Comparison of ENCODE assay signal across 22 cellular contexts in genomic region chr5:54098267-54098666, GRCh38.
DNase-seq lines count a peak whose midpoint lies in the region; ATAC-seq, FAIRE-seq and TF ChIP-seq lines count a peak whose summit lies in the region.
"Had no signal": no experiment of that assay in that cellular context is flagged by ENCODE, and none has a peak within 500 bp of the region (broad histone marks: within the 10 kb centered on the region; RNA-seq: fewer than 3 reads in every experiment).

No MANE protein-coding gene starts in this region.

- H3K23me2 ChIP-seq in H1 (ENCODE audit: low read depth, low read length) = no peaks in the 10 kb centered on the region

- no peaks in the 10 kb centered on the region for H4K20me1 ChIP-seq in BLaER1 treated with 17β-estradiol and CSF1 and Interleukin-3, amounts not matched to agents 10 nM and 100 nM
- no peaks in the 10 kb centered on the region for H4K20me1 ChIP-seq in H1 (replicated peaks in 1 of 2; ENCODE audit: control insufficient read depth in 1 of 2, insufficient read depth in 2 of 2, low read length in 2 of 2)

- H2BK20ac ChIP-seq in H1 (ENCODE audit: low read length) = no peak overlapping the region

- no peaks in the 10 kb centered on the region; a peak in 1 of 22 replicates for H3K36me3 ChIP-seq in BLaER1 treated with 17β-estradiol and CSF1 and Interleukin-3, amounts not matched to agents 10 nM and 100 nM
- H3K36me3 ChIP-seq in H1 (ENCODE audit: control insufficient read depth in 2 of 4, insufficient read depth in 4 of 4, low read length in 3 of 4) = no peaks in the 10 kb centered on the region

- H3K14ac ChIP-seq in H1 (ENCODE audit: insufficient read length) = no peak overlapping the region

- no peaks in the 10 kb centered on the region for H3K9me3 Mint-ChIP-seq in IgD-negative memory B cell
- no peaks in the 10 kb centered on the region for H3K9me3 Mint-ChIP-seq in neural crest cell

- no peak overlapping the region for H3K4ac ChIP-seq in H1 (replicated peaks; ENCODE audit: insufficient read length, low read depth, low read length)

- H4K8ac ChIP-seq in H1 (ENCODE audit: extremely low read depth, insufficient read depth, low read length) = no peak overlapping the region

- H3K56ac ChIP-seq in H1 (replicated peaks; ENCODE audit: insufficient read length, low read depth, low read length) = no peak overlapping the region

- no peak overlapping the region for H2AFZ ChIP-seq in H1 (ENCODE audit: low read length)
- H2AFZ ChIP-seq: GM23248 had no signal

- 93% methylated on average over 9 of the region's 9 CpGs; no CpG with 5 or more reads in 1 of the 2 experiments for whole genome bisulfite sequencing in H1 (ENCODE audit: extremely low coverage in 1 of 2, insufficient coverage in 1 of 2, insufficient read length in 1 of 2, insufficient replicate concordance in 2 of 2, low coverage in 1 of 2, low lambda C conversion rate in 2 of 2, missing lambda C conversion rate in 1 of 2), 2 experiments

- no peaks in the 10 kb centered on the region for H3K79me2 ChIP-seq in H1 (ENCODE audit: control insufficient read depth in 1 of 2, insufficient read depth in 2 of 2, low read length in 2 of 2)

- peak overlapping the region in 2 of 11 experiments; percentile 3 to 5; a peak in 1 of 22 replicates for H3K27ac ChIP-seq in BLaER1 treated with 17β-estradiol and CSF1 and Interleukin-3, amounts not matched to agents 10 nM and 100 nM
- H3K27ac ChIP-seq in H1 (ENCODE audit: low read depth, low read length) = no peak overlapping the region
- H3K27ac ChIP-seq: GM23248 had no signal

- no peak for TF ChIP-seq EP300 in H1 (IDR thresholded peaks at IDR 0.05; ENCODE audit: borderline replicate concordance in 1 of 2, low read depth in 2 of 2, low read length in 2 of 2)

- H3K4me1 ChIP-seq in BLaER1 treated with 17β-estradiol and CSF1 and Interleukin-3, amounts not matched to agents 10 nM and 100 nM = peaks cover 14 to 75% (median 32%) of the 10 kb centered on the region in 10 experiments
- no peaks in the 10 kb centered on the region for H3K4me1 ChIP-seq in H1 (replicated peaks in 1 of 4; ENCODE audit: control insufficient read depth in 3 of 4, insufficient read depth in 4 of 4, low read length in 3 of 4)
- H3K4me1 ChIP-seq: Caco-2 had no signal

- CTCF ChIA-PET in H1 (lab: Charles Lee; ENCODE audit: partially characterized antibody) = interaction anchor here (0.6 to 1.1 kb wide), 3 partner anchors 37 to 1006 kb away, joined by 3 read pairs; no protein-coding TSS in a partner anchor

- H4K5ac ChIP-seq in H1 (ENCODE audit: insufficient read length, low read depth, low read length) = no peak overlapping the region

- H3K9ac ChIP-seq in BLaER1 treated with 17β-estradiol and CSF1 and Interleukin-3, amounts not matched to agents 10 nM and 100 nM = peak overlapping the region in 1 of 11 experiments; percentile 4; a peak in 1 of 22 replicates
- H3K9ac ChIP-seq in H1 (replicated peaks in 1 of 4; ENCODE audit: extremely low read depth in 1 of 4, low read depth in 3 of 4, low read length in 3 of 4) = no peak overlapping the region; a peak in 1 of 7 replicates
- H3K9ac ChIP-seq: GM23248 had no signal

- no peak overlapping the region for H4K91ac ChIP-seq in H1 (replicated peaks; ENCODE audit: insufficient read length, low read length)

- TF ChIP-seq CTCF in H1 (IDR thresholded peaks at IDR 0.05; ENCODE audit: control extremely low read depth in 1 of 3, insufficient read depth in 1 of 3, low read depth in 1 of 3, low read length in 3 of 3) = no peak
- TF ChIP-seq CTCF in neural crest cell (conservative IDR thresholded peaks at IDR 0.05) = no peak

- peak overlapping the region in 1 of 10 experiments; percentile 29; a peak in 2 of 20 replicates for H3K4me3 ChIP-seq in BLaER1 treated with 17β-estradiol and CSF1 and Interleukin-3, amounts not matched to agents 10 nM and 100 nM
- H3K4me3 ChIP-seq in H1 (ENCODE audit: extremely low read depth in 1 of 4, insufficient read depth in 2 of 4, low read depth in 3 of 4, low read length in 4 of 4) = no peak overlapping the region
- H3K4me3 ChIP-seq: GM23248 had no signal

- DNase-seq in H1 (ENCODE audit: low read depth in 1 of 2, low spot score in 2 of 2) (no peak), neural crest cell (ENCODE audit: low read depth, low spot score) (peak; percentile 6), RCC 7860 (ENCODE audit: low spot score) (no peak), occipital lobe (lab: John Stamatoyannopoulos, UW) (no peak), foreskin melanocyte (no peak)
- DNase-seq: 8988T; Caco-2; CD4-positive, CD25-positive, alpha-beta regulatory T cell; GM23248; KG1; NCI-H1417 treated with DMSO at 0.1 percent for 48 hours; NCI-H1930; NCI-H446; NCI-H526 treated with DMSO at 0.1 percent for 48 hours; NK-92 treated with Interleukin-12 subunit alpha and Interleukin-12 subunit beta, amount 100 ng/mL, for 24 hours; SIG-M5 had no signal

- FAIRE-seq in H1 (lab: Jason Lieb, UNC) (no peak), RCC 7860 (lab: Jason Lieb, UNC) (no peak)
- FAIRE-seq: G401.6, HepG2 had no signal

- H3K27ac Mint-ChIP-seq in IgD-negative memory B cell = peak overlapping the region in 1 of 3 donors; percentile 63
- peak overlapping the region; percentile 54 for H3K27ac Mint-ChIP-seq in neural crest cell (ENCODE audit: unreplicated experiment)
- H3K27ac Mint-ChIP-seq: CD4-positive, CD25-positive, alpha-beta regulatory T cell had no signal

- H3K4me2 ChIP-seq in BLaER1 treated with 17β-estradiol and CSF1 and Interleukin-3, amounts not matched to agents 10 nM and 100 nM = peak overlapping the region in 9 of 11 experiments; percentile 11 to 82 (median 68); a peak in 17 of 22 replicates
- H3K4me2 ChIP-seq in H1 (ENCODE audit: insufficient read depth in 1 of 2, low read depth in 2 of 2, low read length in 2 of 2) = no peak overlapping the region

- no peak overlapping the region for H2BK12ac ChIP-seq in H1 (ENCODE audit: low read depth, low read length)

- no peaks in the 10 kb centered on the region for H3K9me3 ChIP-seq in BLaER1 treated with 17β-estradiol and CSF1 and Interleukin-3, amounts not matched to agents 10 nM and 100 nM (replicated peaks in 1 of 11)
- H3K9me3 ChIP-seq in H1 (ENCODE audit: insufficient read depth in 2 of 2, low read depth in 1 of 2, low read length in 1 of 2) = no peaks in the 10 kb centered on the region
- H3K9me3 ChIP-seq: Caco-2 had no signal

- H3K36me3 Mint-ChIP-seq in IgD-negative memory B cell = peaks cover 6% of the 10 kb centered on the region
- no peaks in the 10 kb centered on the region for H3K36me3 Mint-ChIP-seq in neural crest cell (ENCODE audit: low read depth)

- H2AK5ac ChIP-seq in H1 (ENCODE audit: low read depth, low read length) = no peak overlapping the region

- H3K27me3 ChIP-seq in BLaER1 treated with 17β-estradiol and CSF1 and Interleukin-3, amounts not matched to agents 10 nM and 100 nM = no peaks in the 10 kb centered on the region
- no peaks in the 10 kb centered on the region for H3K27me3 ChIP-seq in H1 (replicated peaks in 1 of 4; ENCODE audit: control insufficient read depth in 3 of 4, extremely low read depth in 1 of 4, insufficient read depth in 3 of 4, low read length in 3 of 4)

- no peaks in the 10 kb centered on the region for H3K27me3 Mint-ChIP-seq in IgD-negative memory B cell
- H3K27me3 Mint-ChIP-seq in neural crest cell (ENCODE audit: low read depth) = no peaks in the 10 kb centered on the region
- H3K27me3 Mint-ChIP-seq: CD4-positive, CD25-positive, alpha-beta regulatory T cell had no signal

- H2BK120ac ChIP-seq in H1 (replicated peaks; ENCODE audit: low read depth, low read length) = no peak overlapping the region

- H3K4me3 Mint-ChIP-seq in IgD-negative memory B cell (peak overlapping the region in 3 of 4 donors; percentile 2 to 54 (median 23)), neural crest cell (peak overlapping the region; percentile 10)
- H3K4me3 Mint-ChIP-seq: CD4-positive, CD25-positive, alpha-beta regulatory T cell had no signal

- H3K23ac ChIP-seq in H1 (ENCODE audit: insufficient read length) = no peak overlapping the region

- no peak for TF ChIP-seq RAD21 in H1 (IDR thresholded peaks at IDR 0.05 in 1 of 2, conservative IDR thresholded peaks at IDR 0.05 in 1 of 2; ENCODE audit: low read depth in 2 of 2, low read length in 2 of 2)

- TF ChIP-seq POLR2A in H1 (IDR thresholded peaks at IDR 0.05; ENCODE audit: control extremely low read depth in 1 of 2, low read depth in 2 of 2, low read length in 2 of 2) = no peak

- peaks cover 11 to 13% (median 12%) of the 10 kb centered on the region in 3 donors for H3K4me1 Mint-ChIP-seq in IgD-negative memory B cell
- H3K4me1 Mint-ChIP-seq in neural crest cell = peaks cover 45% of the 10 kb centered on the region

- no peak overlapping the region for H3K18ac ChIP-seq in H1 (ENCODE audit: extremely low read depth, low read length)

- H2BK5ac ChIP-seq in H1 (ENCODE audit: low read depth, low read length) = no peak overlapping the region

- ATAC-seq in GM21447 (IDR thresholded peaks at IDR 0.05; ENCODE audit: unreplicated experiment) = no peak
- ATAC-seq: HepG2, SK-N-SH treated with all-trans-retinoic acid at 6 μM for 48 hours had no signal

- no peak overlapping the region for H2BK15ac ChIP-seq in H1 (ENCODE audit: low read length)

- POLR2A ChIA-PET in H1 (lab: Charles Lee; ENCODE audit: partially characterized antibody) = interaction anchor here (0.6 kb wide), 1 partner anchor 442 kb away, joined by 4 read pairs; no protein-coding TSS in a partner anchor

- H3K79me1 ChIP-seq in H1 (ENCODE audit: low read depth, low read length) = no peaks in the 10 kb centered on the region

TF ChIP-seq in H1, 55 proteins besides CTCF, POLR2A, EP300 and RAD21:
- TF ChIP-seq YY1 (IDR thresholded peaks at IDR 0.05; ENCODE audit: low read depth, low read length) (peak; percentile 53; the same call in 1 of the 2 replicates), USF2 (IDR thresholded peaks at IDR 0.05; ENCODE audit: low read length) (no peak)
TF ChIP-seq in H1: peak in this region for 1.

Comparison
In these comparisons a context has a peak if more than half of its experiments do, and no peak if none do; other contexts are left out.
1. H3K4me2 ChIP-seq: peak in BLaER1 treated with 17β-estradiol and CSF1 and Interleukin-3, amounts not matched to agents 10 nM and 100 nM (9 of 11); none in H1 (0 of 2).